In genomic region chr16:28846933-28847273, GRCh38 we compare ENCODE assay signal across 1 cellular context.
TF ChIP-seq lines count a peak whose summit lies in the region.

No MANE protein-coding gene starts in this region.

TF ChIP-seq in GM12891, 5 proteins besides CTCF, POLR2A, EP300 and RAD21 (continued from another document):
- TF ChIP-seq TAF1 (IDR thresholded peaks at IDR 0.05; ENCODE audit: low read depth, low read length), result no peak
- TF ChIP-seq POU2F2 (IDR thresholded peaks at IDR 0.05; ENCODE audit: low read depth, low read length), result no peak
- no peak for TF ChIP-seq POLR2AphosphoS5 (IDR thresholded peaks at IDR 0.05; ENCODE audit: low read depth, low read length)
- TF ChIP-seq SPI1 (IDR thresholded peaks at IDR 0.05; ENCODE audit: low read depth, low read length), result no peak
